19 cellular contexts compared by ENCODE assay signal in genomic region chr3:20140881-20141280, GRCh38. TPM values are rescaled to one million over a fixed set of nuclear protein-coding genes. Genes with fewer than 3 reads are reported as not detected.
DNase-seq lines count a peak whose midpoint lies in the region; ATAC-seq, FAIRE-seq and TF ChIP-seq lines count a peak whose summit lies in the region.
"Had no signal": no experiment of that assay in that cellular context is flagged by ENCODE, and none has a peak within 500 bp of the region (broad histone marks: within the 10 kb centered on the region; RNA-seq: fewer than 3 reads in every experiment).

No MANE protein-coding gene starts in this region.

- TF ChIP-seq CTCF in left ventricle myocardium inferior (IDR thresholded peaks at IDR 0.05; ENCODE audit: borderline replicate concordance): no peak
- TF ChIP-seq CTCF in heart right ventricle (IDR thresholded peaks at IDR 0.05): no peak
- TF ChIP-seq CTCF in type B pancreatic cell (conservative IDR thresholded peaks at IDR 0.05): no peak

- peaks cover 17% of the 10 kb centered on the region for H3K4me1 Mint-ChIP-seq in type B pancreatic cell (ENCODE audit: unreplicated experiment)

- intact Hi-C loops in left ventricle myocardium inferior (cut with micrococcal nuclease): no loop called here
- intact Hi-C loops in heart right ventricle (cut with DNase I): loop anchor here in 2 of 10 donors (5.0 kb wide), 1 partner anchor 41 kb away; no protein-coding TSS in a partner anchor

- peaks cover 29% of the 10 kb centered on the region for H3K4me1 ChIP-seq in left ventricle myocardium inferior
- H3K4me1 ChIP-seq in heart right ventricle: peaks cover 0 to 30% (median 4%) of the 10 kb centered on the region in 9 donors
- H3K4me1 ChIP-seq in small intestine (ENCODE audit: control insufficient read depth in 2 of 2, insufficient read depth in 1 of 2, low read depth in 1 of 2, low read length in 1 of 2): no peaks in the 10 kb centered on the region
- H3K4me1 ChIP-seq: A549; BLaER1 treated with 17β-estradiol and CSF1 and Interleukin-3, amounts not matched to agents 10 nM and 100 nM had no signal

- peak overlapping the region; percentile 24 for H3K27ac Mint-ChIP-seq in type B pancreatic cell

- 77 to 79% methylated on average over 2 of the region's 2 CpGs for WGBS in heart right ventricle, 2 donors
- WGBS in small intestine, 3 donors: 61 to 69% (median 68%) methylated on average over 2 of the region's 2 CpGs

- no peak for FAIRE-seq in small intestine (lab: Jason Lieb, UNC)
- FAIRE-seq in H54 (lab: Jason Lieb, UNC): no peak
- FAIRE-seq: A549, GM12892 had no signal

- DNase-seq in left ventricle myocardium inferior (no peak), heart right ventricle (no peak), medulla oblongata (ENCODE audit: extremely low spot score) (peak; percentile 15), type B pancreatic cell (ENCODE audit: extremely low spot score, unreplicated experiment) (no peak), DMS79 (lab: John Stamatoyannopoulos, UW) (no peak), small intestine (no peak), H54 (ENCODE audit: insufficient read length, low spot score) (no peak)
- DNase-seq: DMS 273 treated with DMSO at 0.1 percent for 48 hours, GF-D8, GOT3, NCI-H1092 treated with DMSO at 0.1 percent for 48 hours, NCI-H1694, NCI-H2107, NCI-H69 had no signal

- H3K9me3 ChIP-seq in left ventricle myocardium inferior (replicated peaks) (no peaks in the 10 kb centered on the region), heart right ventricle (no peaks in the 10 kb centered on the region), small intestine (ENCODE audit: control insufficient read depth, low read depth) (no peaks in the 10 kb centered on the region)
- H3K9me3 ChIP-seq: A549; BLaER1 treated with 17β-estradiol and CSF1 and Interleukin-3, amounts not matched to agents 10 nM and 100 nM had no signal

- H3K4me3 Mint-ChIP-seq in type B pancreatic cell: no peak overlapping the region

- ATAC-seq in heart right ventricle: no peak
- ATAC-seq: A549, Panc1 had no signal

- H3K4me3 ChIP-seq in left ventricle myocardium inferior: no peak overlapping the region
- no peak overlapping the region for H3K4me3 ChIP-seq in heart right ventricle
- no peak overlapping the region for H3K4me3 ChIP-seq in small intestine (ENCODE audit: low read depth in 1 of 2, low read length in 2 of 2)
- H3K4me3 ChIP-seq: A549; BLaER1 treated with 17β-estradiol and CSF1 and Interleukin-3, amounts not matched to agents 10 nM and 100 nM had no signal

- H3K27ac ChIP-seq in left ventricle myocardium inferior (replicated peaks) (peak overlapping the region; percentile 70), heart right ventricle (peak overlapping the region in 2 of 10 donors; percentile 56 to 77), angular gyrus (ENCODE audit: low read depth, low read length) (peak overlapping the region; percentile 7), small intestine (ENCODE audit: low read depth in 1 of 2, low read length in 1 of 2) (no peak overlapping the region)
- H3K27ac ChIP-seq: A549; BLaER1 treated with 17β-estradiol and CSF1 and Interleukin-3, amounts not matched to agents 10 nM and 100 nM had no signal

- H3K27me3 ChIP-seq in left ventricle myocardium inferior (ENCODE audit: low read depth) (no peaks in the 10 kb centered on the region), heart right ventricle (no peaks in the 10 kb centered on the region), small intestine (ENCODE audit: control insufficient read depth in 2 of 2, insufficient read depth in 2 of 2, low read length in 2 of 2) (no peaks in the 10 kb centered on the region)
- H3K27me3 ChIP-seq: BLaER1 treated with 17β-estradiol and CSF1 and Interleukin-3, amounts not matched to agents 10 nM and 100 nM had no signal

- peaks cover 31% of the 10 kb centered on the region for H3K36me3 ChIP-seq in left ventricle myocardium inferior
- peaks cover 0 to 71% (median 5%) of the 10 kb centered on the region in 9 donors for H3K36me3 ChIP-seq in heart right ventricle
- H3K36me3 ChIP-seq in small intestine (ENCODE audit: control insufficient read depth in 2 of 2, insufficient read depth in 2 of 2, low read length in 2 of 2): peaks cover 0 to 8% of the 10 kb centered on the region in 2 donors

- no peaks in the 10 kb centered on the region for H3K9me3 Mint-ChIP-seq in type B pancreatic cell

- H3K27me3 Mint-ChIP-seq in type B pancreatic cell: no peaks in the 10 kb centered on the region

- no peak for TF ChIP-seq POLR2A in H54 (IDR thresholded peaks at IDR 0.05; ENCODE audit: low read depth, low read length)

- peaks cover 16% of the 10 kb centered on the region for H3K36me3 Mint-ChIP-seq in type B pancreatic cell

RNA-seq across cellular contexts. Expression of gene SGO1, which starts 45.1 kb away (rescaled TPM):
- total RNA-seq in left ventricle myocardium inferior: 0.38 TPM
- 1 to 10 TPM in 1 of 10 donors, under 1 TPM in 5, not detected in 4; 0.25 to 2.2 (median 0.50) TPM for total RNA-seq in heart right ventricle
- under 1 TPM in 1 of 2 donors, not detected in 1; 0.04 TPM for polyA plus RNA-seq in heart right ventricle
- 8.1 and 18.8 TPM in 2 replicates for total RNA-seq in type B pancreatic cell (ENCODE audit: low replicate concordance)
- 1 to 10 TPM; 1.6 to 5.8 (median 2.2) TPM for polyA plus RNA-seq in small intestine

Comparison
In these comparisons a context has a peak if more than half of its experiments do, and no peak if none do; other contexts are left out.
1. H3K27ac ChIP-seq: peak in left ventricle myocardium inferior (single experiment) and angular gyrus (single experiment); none in small intestine (0 of 2).